In the genomic region with DNA sequence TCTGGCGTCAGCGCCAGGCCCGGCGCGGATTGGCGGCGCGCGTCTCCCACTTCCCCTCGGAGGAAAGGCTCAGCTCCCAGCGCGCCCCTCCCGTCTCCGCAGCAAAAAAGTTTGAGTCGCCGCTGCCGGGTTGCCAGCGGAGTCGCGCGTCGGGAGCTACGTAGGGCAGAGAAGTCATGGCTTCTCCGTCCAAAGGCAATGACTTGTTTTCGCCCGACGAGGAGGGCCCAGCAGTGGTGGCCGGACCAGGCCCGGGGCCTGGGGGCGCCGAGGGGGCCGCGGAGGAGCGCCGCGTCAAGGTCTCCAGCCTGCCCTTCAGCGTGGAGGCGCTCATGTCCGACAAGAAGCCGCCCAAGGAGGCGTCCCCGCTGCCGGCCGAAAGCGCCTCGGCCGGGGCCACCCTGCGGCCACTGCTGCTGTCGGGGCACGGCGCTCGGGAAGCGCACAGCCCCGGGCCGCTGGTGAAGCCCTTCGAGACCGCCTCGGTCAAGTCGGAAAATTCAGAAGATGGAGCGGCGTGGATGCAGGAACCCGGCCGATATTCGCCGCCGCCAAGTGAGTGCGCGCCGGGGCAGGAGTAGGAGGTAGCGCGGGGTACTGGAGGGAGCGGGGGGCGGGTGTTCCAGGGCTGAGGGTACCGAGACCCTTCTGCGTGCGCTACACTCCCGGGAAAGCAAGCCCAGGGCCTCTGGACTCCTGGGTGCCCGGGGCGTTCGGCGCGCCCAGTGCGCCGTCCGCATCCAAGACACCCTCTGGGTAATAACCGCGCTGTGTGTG, we compare ENCODE assay signal across 8 cellular contexts. TPM values are rescaled to one million over a fixed set of nuclear protein-coding genes. Genes with fewer than 3 reads are reported as not detected.
A peak's percentile ranks its signal among the peaks of the same experiment; 100 is the strongest.
DNase-seq lines count a peak whose midpoint lies in the region; ATAC-seq and TF ChIP-seq lines count a peak whose summit lies in the region.

A gene (plus strand): TSS at position 99 of the 777 bp plus-strand sequence. CDS start 78 bp downstream, at position 177.

- no peaks in the 10 kb centered on the region for H3K36me3 Mint-ChIP-seq in activated naive CD4-positive, alpha-beta T cell treated with anti-CD3 and anti-CD28 coated beads, Interleukin-2, amount 50 U/mL, for 24 hours
- H3K36me3 Mint-ChIP-seq in neural crest cell (ENCODE audit: low read depth) = no peaks in the 10 kb centered on the region

- H3K4me1 ChIP-seq in transverse colon = peaks cover 0 to 27% (median 17%) of the 10 kb centered on the region in 4 donors

- H3K27me3 Mint-ChIP-seq in activated naive CD4-positive, alpha-beta T cell treated with anti-CD3 and anti-CD28 coated beads, Interleukin-2, amount 50 U/mL, for 24 hours = peaks cover 64% of the 10 kb centered on the region
- H3K27me3 Mint-ChIP-seq in neural crest cell (ENCODE audit: low read depth) = peaks cover 98% of the 10 kb centered on the region

- no peaks in the 10 kb centered on the region for H3K9me3 Mint-ChIP-seq in activated naive CD4-positive, alpha-beta T cell treated with anti-CD3 and anti-CD28 coated beads, Interleukin-2, amount 50 U/mL, for 24 hours
- no peaks in the 10 kb centered on the region for H3K9me3 Mint-ChIP-seq in neural crest cell

- intact Hi-C loops in transverse colon (cut with DNase I; ENCODE audit: low total_unique reads) = no loop called here

- WGBS in transverse colon (ENCODE audit: low coverage in 1 of 2), 2 donors = 17% methylated on average over 81 of the region's 87 CpGs; no CpG with 5 or more reads in 1 of the 2 donors

- H3K27me3 ChIP-seq in transverse colon = peaks cover 99% of the 10 kb centered on the region

- in situ Hi-C loops in transverse colon (cut with MboI; ENCODE audit: low pct_ligation_motif_present in 1 of 4, low pct_unique_long_range_greater_than_20kb in 1 of 4, low sequenced_read_pairs in 3 of 4) = no loop called here

- H3K4me3 Mint-ChIP-seq in activated naive CD4-positive, alpha-beta T cell treated with anti-CD3 and anti-CD28 coated beads, Interleukin-2, amount 50 U/mL, for 24 hours = peak within 1 kb of the TSS; percentile 65
- peak within 1 kb of the TSS; percentile 83 for H3K4me3 Mint-ChIP-seq in neural crest cell

- H3K4me3 ChIP-seq in transverse colon = peak within 1 kb of the TSS; percentile 47 to 55 (median 52)

- TF ChIP-seq POLR2A in transverse colon (IDR thresholded peaks at IDR 0.05) = peak; percentile 21

- H3K36me3 ChIP-seq in transverse colon = no peaks in the 10 kb centered on the region

- DNase-seq in Ammon's horn (ENCODE audit: low spot score) (peak; percentile 87), MV-4-11 (lab: John Stamatoyannopoulos, UW) (peak; percentile 85), germinal center (ENCODE audit: low spot score) (peak; percentile 55), neural crest cell (ENCODE audit: low read depth, low spot score) (peak; percentile 78), transverse colon (peak; percentile 84), NCI-H446 (lab: John Stamatoyannopoulos, UW) (no peak)

- peak; percentile 17 for TF ChIP-seq CTCF in neural crest cell (conservative IDR thresholded peaks at IDR 0.05)
- no peak for TF ChIP-seq CTCF in transverse colon (IDR thresholded peaks at IDR 0.05)

- no peak for ATAC-seq in GM21447 (IDR thresholded peaks at IDR 0.05; ENCODE audit: unreplicated experiment)

- H3K27ac ChIP-seq in transverse colon = peak within 1 kb of the TSS in 3 of 4 donors; percentile 45 to 56 (median 55)

- no peaks in the 10 kb centered on the region for H3K9me3 ChIP-seq in transverse colon

- no peak within 1 kb of the TSS for H3K27ac Mint-ChIP-seq in activated naive CD4-positive, alpha-beta T cell treated with anti-CD3 and anti-CD28 coated beads, Interleukin-2, amount 50 U/mL, for 24 hours
- no peak within 1 kb of the TSS for H3K27ac Mint-ChIP-seq in neural crest cell (ENCODE audit: unreplicated experiment)

- peaks cover 8% of the 10 kb centered on the region for H3K4me1 Mint-ChIP-seq in activated naive CD4-positive, alpha-beta T cell treated with anti-CD3 and anti-CD28 coated beads, Interleukin-2, amount 50 U/mL, for 24 hours
- peaks cover 25% of the 10 kb centered on the region for H3K4me1 Mint-ChIP-seq in neural crest cell

- TF ChIP-seq EP300 in transverse colon (IDR thresholded peaks at IDR 0.05; ENCODE audit: low read depth) = no peak

RNA-seq across cellular contexts. Expression of the gene that starts here (rescaled TPM):
- total RNA-seq in neural crest cell = 0.89 and 1.1 TPM in 2 replicates
- total RNA-seq in transverse colon = 1 to 10 TPM in 1 of 4 donors, under 1 TPM in 1, not detected in 2; 0.27 to 1.1 TPM

Comparison
In these comparisons a context has a peak if more than half of its experiments do, and no peak if none do; other contexts are left out.
1. DNase-seq: peak in Ammon's horn (single experiment), MV-4-11 (single experiment), germinal center (single experiment), neural crest cell (single experiment) and transverse colon (single experiment); none in NCI-H446 (0 of 2).